ENCODE assay signal across 1 cellular context in genomic region chr17:42233994-42234393, GRCh38.
TF ChIP-seq lines count a peak whose summit lies in the region.

No MANE protein-coding gene starts in this region.

TF ChIP-seq in IMR-90, 13 proteins besides CTCF, POLR2A, EP300 and RAD21:
- TF ChIP-seq CHD1 (IDR thresholded peaks at IDR 0.05; ENCODE audit: low read depth, low read length) (no peak), MAZ (IDR thresholded peaks at IDR 0.05; ENCODE audit: borderline replicate concordance, low read depth, low read length) (no peak), MXI1 (IDR thresholded peaks at IDR 0.05; ENCODE audit: borderline replicate concordance, low read depth, low read length) (no peak)
